In the genomic region with DNA sequence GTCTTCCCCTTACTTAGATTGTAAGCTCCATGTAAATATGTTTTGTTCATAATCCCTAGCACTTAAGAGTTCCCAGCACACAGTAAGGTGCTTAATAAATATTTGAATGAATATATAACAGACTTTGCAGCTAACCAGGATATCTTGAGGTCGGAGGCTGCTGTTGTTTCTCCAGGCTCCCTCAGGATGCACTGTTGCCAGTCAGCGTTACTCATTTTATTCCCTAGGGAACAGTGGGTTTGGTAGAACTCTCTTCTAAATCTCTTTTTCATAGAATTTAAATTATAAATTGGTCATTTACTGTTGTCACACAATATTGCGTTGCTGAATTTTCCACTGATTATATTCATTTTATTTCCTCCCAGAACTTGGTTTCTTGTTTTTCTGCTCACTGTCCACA, we compare ENCODE assay signal across 9 cellular contexts. TPM values are rescaled to one million over a fixed set of nuclear protein-coding genes. Genes with fewer than 3 reads are reported as not detected.
DNase-seq lines count a peak whose midpoint lies in the region; ATAC-seq, FAIRE-seq and TF ChIP-seq lines count a peak whose summit lies in the region.
"Had no signal": no experiment of that assay in that cellular context is flagged by ENCODE, and none has a peak within 500 bp of the region (broad histone marks: within the 10 kb centered on the region; RNA-seq: fewer than 3 reads in every experiment).

No MANE protein-coding gene starts in this region.

- H3K9me3 ChIP-seq in right atrium auricular region (no peaks in the 10 kb centered on the region), GM12878 (replicated peaks; ENCODE audit: control insufficient read depth, insufficient read depth, low read length) (no peaks in the 10 kb centered on the region), mesenchymal stem cell (ENCODE audit: control insufficient read depth, low read length) (no peaks in the 10 kb centered on the region)

- DNase-seq in right atrium auricular region (ENCODE audit: low spot score) = no peak
- DNase-seq in Right ventricle myocardium superior = no peak
- DNase-seq in GM12878 (ENCODE audit: low read depth, low spot score) = no peak
- peak; percentile 71 for DNase-seq in mesenchymal stem cell
- no peak for DNase-seq in AML-193 (lab: John Stamatoyannopoulos, UW)
- DNase-seq in NCI-H2107 treated with DMSO at 0.1 percent for 48 hours (lab: John Stamatoyannopoulos, UW; ENCODE audit: unreplicated experiment) = no peak
- no peak for DNase-seq in putamen (ENCODE audit: low spot score)

- RAD21 ChIA-PET in GM12878 (lab: Charles Lee; ENCODE audit: unreplicated experiment) = interaction anchor here (0.8 to 1.9 kb wide), 8 partner anchors 10 to 308 kb away, joined by 3 to 8 read pairs (median 4); partner anchors contain the start of genes ABTB2 and NAT10

- BruUV-seq in GM12878 (replicated peaks; lab: Mats Ljungman, UMichigan) = TSS peak; percentile 78

- no peaks in the 10 kb centered on the region for H3K79me1 ChIP-seq in mesenchymal stem cell (replicated peaks; ENCODE audit: low read length, poor library complexity, severe bottlenecking)

- peak overlapping the region; percentile 9 for H2BK5ac ChIP-seq in mesenchymal stem cell (ENCODE audit: low read depth, low read length, poor library complexity, severe bottlenecking)

- SMC1A ChIA-PET in GM12878 (lab: Charles Lee; ENCODE audit: uncharacterized antibody, unreplicated experiment) = interaction anchor here (0.8 to 3.9 kb wide), 11 partner anchors 9 to 158 kb away, joined by 3 to 18 read pairs (median 3); no protein-coding TSS in a partner anchor

- TF ChIP-seq CTCF in right atrium auricular region (IDR thresholded peaks at IDR 0.05) (no peak), GM12878 (IDR thresholded peaks at IDR 0.05 in 2 of 3, conservative IDR thresholded peaks at IDR 0.05 in 1 of 3; ENCODE audit: control insufficient read depth in 2 of 3, extremely low read depth in 1 of 3, insufficient read depth in 1 of 3, low read depth in 3 of 3, low read length in 3 of 3) (no peak)

- H3K27ac ChIP-seq in right atrium auricular region (peak overlapping the region; percentile 98), GM12878 (ENCODE audit: control insufficient read depth, insufficient read depth) (peak overlapping the region; percentile 91; the same call in 1 of the 2 replicates), mesenchymal stem cell (ENCODE audit: low read length, poor library complexity, severe bottlenecking) (peak overlapping the region; percentile 97)

- no peak for TF ChIP-seq EP300 in GM12878 (IDR thresholded peaks at IDR 0.05; ENCODE audit: borderline replicate concordance in 1 of 2, control insufficient read depth in 1 of 2, low read depth in 2 of 2, low read length in 2 of 2)

- H3K18ac ChIP-seq in mesenchymal stem cell (ENCODE audit: low read depth in 1 of 2, low read length in 2 of 2) = no peak overlapping the region

- H3K79me2 ChIP-seq in GM12878 (ENCODE audit: control insufficient read depth, insufficient read depth, low read length) = peaks cover 36% of the 10 kb centered on the region

- no peak overlapping the region for H4K8ac ChIP-seq in mesenchymal stem cell (ENCODE audit: low read length)

- no peak overlapping the region for H2BK120ac ChIP-seq in mesenchymal stem cell (ENCODE audit: low read depth, low read length)

- TF ChIP-seq RAD21 in GM12878 (IDR thresholded peaks at IDR 0.05; ENCODE audit: insufficient read depth, low read depth, low read length) = no peak

- no peak for TF ChIP-seq POLR2A in GM12878 (IDR thresholded peaks at IDR 0.05; ENCODE audit: low read depth, low read length)

- no peak overlapping the region for H2AK5ac ChIP-seq in mesenchymal stem cell (ENCODE audit: low read length, severe bottlenecking)

- H3K4me3 ChIP-seq in right atrium auricular region = peak overlapping the region; percentile 92 to 96
- peak overlapping the region; percentile 86 for H3K4me3 ChIP-seq in GM12878
- H3K4me3 ChIP-seq in mesenchymal stem cell (ENCODE audit: insufficient read depth in 1 of 2, low read depth in 1 of 2, low read length in 2 of 2) = peak overlapping the region in 1 of 2 experiments; percentile 87

- H3K4me1 ChIP-seq in right atrium auricular region (peaks cover 0 to 32% of the 10 kb centered on the region in 2 donors), GM12878 (ENCODE audit: control insufficient read depth, insufficient read depth, low read length) (no peaks in the 10 kb centered on the region; the same call in 1 of the 2 replicates), mesenchymal stem cell (ENCODE audit: control insufficient read depth, insufficient read depth, low read depth, low read length) (peaks cover 5% of the 10 kb centered on the region)

- H2BK15ac ChIP-seq in mesenchymal stem cell (ENCODE audit: low read depth, poor library complexity, severe bottlenecking) = no peak overlapping the region

- WGBS in GM12878 (ENCODE audit: insufficient coverage, insufficient replicate concordance, low lambda C conversion rate, missing lambda C conversion rate) = 37% methylated on average over 3 of the region's 3 CpGs
- 83% methylated on average over 1 of the region's 3 CpGs for WGBS in mesenchymal stem cell

- ATAC-seq in Right ventricle myocardium superior (ENCODE audit: poor library complexity) = no peak
- no peak for ATAC-seq in GM12878
- ATAC-seq in HG03095 (IDR thresholded peaks at IDR 0.05; ENCODE audit: unreplicated experiment) = no peak

- no peak overlapping the region for H4K91ac ChIP-seq in mesenchymal stem cell (ENCODE audit: low read length)

- no peaks in the 10 kb centered on the region for H3K36me3 ChIP-seq in right atrium auricular region
- H3K36me3 ChIP-seq in GM12878 (ENCODE audit: control insufficient read depth in 2 of 2, insufficient read depth in 2 of 2, low read length in 1 of 2) = no peaks in the 10 kb centered on the region; a peak in 1 of 4 replicates
- peaks cover 6 to 14% of the 10 kb centered on the region in 2 experiments for H3K36me3 ChIP-seq in mesenchymal stem cell (ENCODE audit: control insufficient read depth in 1 of 2, insufficient read depth in 2 of 2, low read depth in 1 of 2, low read length in 2 of 2)

- H2BK12ac ChIP-seq in mesenchymal stem cell (ENCODE audit: low read length in 2 of 2) = no peak overlapping the region

- in situ Hi-C loops in GM12878 (cut with MboI) = no loop called here

- no peak overlapping the region for H3K14ac ChIP-seq in mesenchymal stem cell (ENCODE audit: low read length in 2 of 2)

- H3K27me3 ChIP-seq in right atrium auricular region (no peaks in the 10 kb centered on the region), GM12878 (replicated peaks in 1 of 2; ENCODE audit: control insufficient read depth in 2 of 2, insufficient read depth in 2 of 2, low read length in 1 of 2) (no peaks in the 10 kb centered on the region), mesenchymal stem cell (ENCODE audit: control insufficient read depth in 1 of 2, insufficient read depth in 1 of 2, low read length in 2 of 2) (no peaks in the 10 kb centered on the region)

- POLR2A ChIA-PET in GM12878 (lab: Charles Lee) = interaction anchor here (0.6 to 2.4 kb wide), 3 partner anchors 37 to 563 kb away, joined by 3 to 14 read pairs (median 4); partner anchors contain the start of gene NAT10

- no peak for FAIRE-seq in GM12878 (lab: Jason Lieb, UNC)
- FAIRE-seq: endometrium had no signal

- CTCF ChIA-PET in GM12878 (lab: Yijun Ruan, JAX) = interaction anchor here (0.6 to 1.2 kb wide), 4 partner anchors 10 to 227 kb away, joined by 3 to 5 read pairs (median 3); partner anchors contain the start of gene NAT10

- no peak overlapping the region for H3K4ac ChIP-seq in mesenchymal stem cell (ENCODE audit: low read depth in 1 of 2, low read length in 2 of 2)

- no peaks in the 10 kb centered on the region; the same call in 1 of the 2 replicates for H4K20me1 ChIP-seq in GM12878 (ENCODE audit: control insufficient read depth, insufficient read depth)

- H2AFZ ChIP-seq in GM12878 (ENCODE audit: control insufficient read depth, low read depth, low read length) (peak overlapping the region; percentile 53), mesenchymal stem cell (ENCODE audit: low read depth, low read length) (no peak overlapping the region)

- peak overlapping the region; percentile 63 for H3K9ac ChIP-seq in GM12878 (ENCODE audit: control insufficient read depth, insufficient read depth, low read length)
- H3K9ac ChIP-seq in mesenchymal stem cell (ENCODE audit: low read length) = peak overlapping the region; percentile 99

- H3K23ac ChIP-seq in mesenchymal stem cell (ENCODE audit: low read length in 2 of 2) = no peak overlapping the region

- peak overlapping the region; percentile 65 for H3K4me2 ChIP-seq in GM12878 (ENCODE audit: control insufficient read depth, insufficient read depth)
- H3K4me2 ChIP-seq in mesenchymal stem cell (ENCODE audit: low read length, poor library complexity, severe bottlenecking) = peak overlapping the region; percentile 79

- intact Hi-C loops in Right ventricle myocardium superior (cut with DNase I) (loop anchor here (5.0 kb wide), 1 partner anchor 57 kb away; the partner anchor contains the start of gene NAT10), GM12878 (cut with micrococcal nuclease; ENCODE audit: unreplicated experiment) (loop anchor here (5.0 to 10.0 kb wide), 2 partner anchors 307 to 666 kb away; partner anchors contain the start of gene ABTB2)

RNA-seq across cellular contexts. Expression of gene CAPRIN1, which starts 1.0 kb away (rescaled TPM):
- 100 to 1,000 TPM in 1 of 2 donors, 10 to 100 TPM in 1; 80.1 to 102 TPM for total RNA-seq in right atrium auricular region
- 105 TPM for total RNA-seq in Right ventricle myocardium superior
- total RNA-seq in GM12878 (2013; cell fraction: nucleolus; rRNA removed) = 231 and 249 TPM in 2 replicates
- 187 and 189 TPM in 2 replicates for total RNA-seq in GM12878 (2014; rRNA removed)
- 205 and 207 TPM in 2 replicates for total RNA-seq in GM12878 (2014; rRNA removed; fragmentation: Illumina TruSeq; extraction: Trizol)
- 224 and 228 TPM in 2 replicates for total RNA-seq in GM12878 (2021)
- 68.7 TPM for polyA plus RNA-seq in GM12878 (2011; ENCODE audit: low read depth)
- 199 and 225 TPM in 2 replicates for polyA plus RNA-seq in GM12878 (2011; rRNA removed)
- polyA plus RNA-seq in GM12878 (2011; cell fraction: cytosol; rRNA removed) = 185 and 199 TPM in 2 replicates
- 116 and 139 TPM in 2 replicates for polyA plus RNA-seq in GM12878 (2011; cell fraction: nucleus; rRNA removed)
- polyA plus RNA-seq in GM12878 (2012) = 87.9 and 112 TPM in 2 replicates
- 222 and 255 TPM in 2 replicates for polyA plus RNA-seq in GM12878 (2014; fragmentation: Illumina TruSeq; extraction: Trizol)
- 10 to 100 TPM; 50.4 to 51.8 TPM for polyA plus RNA-seq in GM12878 (2014; fragmentation: Nextera tagmentation; extraction: Ambion mirVana)
- polyA plus RNA-seq in GM12878 (2014; rRNA removed) = 174 and 210 TPM in 2 replicates
- 100 to 1,000 TPM; 184 to 195 TPM for polyA plus RNA-seq in GM12878 (2016; fragmentation: Nextera tagmentation; extraction: Ambion mirVana)
- 351 and 411 TPM in 2 replicates for polyA minus RNA-seq in GM12878 (2011; rRNA and poly(A)+ RNA removed)
- polyA minus RNA-seq in GM12878 (2011; cell fraction: cytosol; rRNA and poly(A)+ RNA removed) = 105 and 131 TPM in 2 replicates
- 78.6 and 134 TPM in 2 replicates for polyA minus RNA-seq in GM12878 (2011; cell fraction: nucleus; rRNA and poly(A)+ RNA removed)
- polyA plus RNA-seq in mesenchymal stem cell (2013, experiment 1 of 2) = 155 TPM
- 154 TPM for polyA plus RNA-seq in mesenchymal stem cell (2013, experiment 2 of 2)

RNA-seq across cellular contexts. Expression of gene NAT10, which starts 54.9 kb away (rescaled TPM):
- total RNA-seq in right atrium auricular region (10 to 100 TPM; 13.3 to 16.0 TPM), Right ventricle myocardium superior (20.9 TPM), GM12878 (2014; rRNA removed) (45.2 and 52.2 TPM in 2 replicates), GM12878 (2014; rRNA removed; fragmentation: Illumina TruSeq; extraction: Trizol) (57.3 and 59.3 TPM in 2 replicates), GM12878 (2021) (92.3 and 93.8 TPM in 2 replicates)
- 84.6 and 91.9 TPM in 2 replicates for total RNA-seq in GM12878 (2013; cell fraction: nucleolus; rRNA removed)
- polyA plus RNA-seq in GM12878 (2011; ENCODE audit: low read depth) = 39.1 TPM
- polyA plus RNA-seq in GM12878 (2011; rRNA removed) (66.9 and 82.8 TPM in 2 replicates), GM12878 (2014; fragmentation: Illumina TruSeq; extraction: Trizol) (72.0 and 73.0 TPM in 2 replicates), GM12878 (2014; fragmentation: Nextera tagmentation; extraction: Ambion mirVana) (10 to 100 TPM; 45.1 to 72.5 TPM), GM12878 (2014; rRNA removed) (59.2 and 63.0 TPM in 2 replicates), GM12878 (2016; fragmentation: Nextera tagmentation; extraction: Ambion mirVana) (10 to 100 TPM; 92.5 to 95.5 TPM)
- 78.5 and 82.7 TPM in 2 replicates for polyA plus RNA-seq in GM12878 (2011; cell fraction: cytosol; rRNA removed)
- 90.3 and 97.2 TPM in 2 replicates for polyA plus RNA-seq in GM12878 (2011; cell fraction: nucleus; rRNA removed)
- polyA plus RNA-seq in GM12878 (2012) = 46.2 and 56.8 TPM in 2 replicates
- 101 and 114 TPM in 2 replicates for polyA minus RNA-seq in GM12878 (2011; rRNA and poly(A)+ RNA removed)
- 44.4 and 58.6 TPM in 2 replicates for polyA minus RNA-seq in GM12878 (2011; cell fraction: cytosol; rRNA and poly(A)+ RNA removed)
- 44.4 and 74.2 TPM in 2 replicates for polyA minus RNA-seq in GM12878 (2011; cell fraction: nucleus; rRNA and poly(A)+ RNA removed)
- 17.5 TPM for polyA plus RNA-seq in mesenchymal stem cell (2013, experiment 1 of 2)
- 14.3 TPM for polyA plus RNA-seq in mesenchymal stem cell (2013, experiment 2 of 2)
